In the genomic region with DNA sequence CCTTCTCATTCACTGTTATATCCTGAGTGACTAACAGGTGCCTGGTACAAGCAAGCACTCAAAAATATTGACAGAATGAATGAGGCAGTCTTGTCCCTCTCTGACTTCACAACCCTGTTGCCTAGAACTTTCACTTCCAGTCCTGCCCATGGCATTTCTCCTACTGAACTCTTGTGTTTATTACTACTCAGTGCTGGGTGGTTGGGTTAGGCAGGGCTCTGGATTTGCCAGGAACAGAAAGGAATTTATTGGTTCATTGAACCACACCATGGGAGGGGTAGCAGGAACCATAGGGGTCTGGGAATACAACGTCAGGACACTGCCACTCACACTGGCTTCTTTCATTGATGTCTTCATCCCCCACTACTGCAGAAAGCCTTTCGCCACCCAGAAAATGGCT, we compare ENCODE assay signal across 12 cellular contexts. TPM values are rescaled to one million over a fixed set of nuclear protein-coding genes. Genes with fewer than 3 reads are reported as not detected.
DNase-seq lines count a peak whose midpoint lies in the region; ATAC-seq and TF ChIP-seq lines count a peak whose summit lies in the region.
"Had no signal": no experiment of that assay in that cellular context is flagged by ENCODE, and none has a peak within 500 bp of the region (broad histone marks: within the 10 kb centered on the region; RNA-seq: fewer than 3 reads in every experiment).

No MANE protein-coding gene starts in this region.

- intact Hi-C loops in HCT116 (cut with micrococcal nuclease) (no loop called here), head of caudate nucleus (cut with DNase I) (no loop called here)

- H3K4me3 ChIP-seq in HCT116 (replicated peaks in 1 of 2; ENCODE audit: low read depth in 1 of 2, low read length in 2 of 2) (no peak overlapping the region), gastroesophageal sphincter (no peak overlapping the region)
- no peak overlapping the region for H3K4me3 ChIP-seq in effector memory CD4-positive, alpha-beta T cell (ENCODE audit: insufficient read depth, low read depth, low read length, poor library complexity, severe bottlenecking)
- H3K4me3 ChIP-seq: thoracic aorta had no signal

- no peaks in the 10 kb centered on the region for H3K79me2 ChIP-seq in HCT116 (ENCODE audit: insufficient read depth, low read length)
- H3K79me2 ChIP-seq: parathyroid adenoma had no signal

- CTCF ChIA-PET in HCT116 (lab: Charles Lee), result interaction anchor here (1.1 kb wide), 1 partner anchor 75 kb away, joined by 3 read pairs; a partner anchor contains a TSS

- H3K27ac ChIP-seq in HCT116 (ENCODE audit: low read depth, low read length) (no peak overlapping the region), gastroesophageal sphincter (peak overlapping the region in 3 of 4 donors; percentile 75 to 79 (median 76))
- no peak overlapping the region for H3K27ac ChIP-seq in effector memory CD4-positive, alpha-beta T cell (ENCODE audit: insufficient read depth, low read length, poor library complexity, severe bottlenecking)
- H3K27ac ChIP-seq: thoracic aorta had no signal

- BruUV-seq in HCT116 (replicated peaks; lab: Mats Ljungman, UMichigan), result no TSS peak

- H3K27me3 ChIP-seq in HCT116 (ENCODE audit: insufficient read depth, low read length) (no peaks in the 10 kb centered on the region), gastroesophageal sphincter (no peaks in the 10 kb centered on the region)
- H3K27me3 ChIP-seq in effector memory CD4-positive, alpha-beta T cell (replicated peaks; ENCODE audit: control insufficient read depth, insufficient read depth, low read length, poor library complexity, severe bottlenecking), result no peaks in the 10 kb centered on the region

- no peak overlapping the region for H3K27ac Mint-ChIP-seq in T-helper 17 cell

- POLR2A ChIA-PET in HCT116 (lab: Charles Lee), result no interaction called here

- ATAC-seq in HCT116, result no peak
- peak; percentile 7 for ATAC-seq in gastroesophageal sphincter
- ATAC-seq in T-helper 17 cell, result no peak

- H3K9me2 ChIP-seq in HCT116 (ENCODE audit: insufficient read depth), result no peaks in the 10 kb centered on the region

- TF ChIP-seq RAD21 in HCT116 (IDR thresholded peaks at IDR 0.05; ENCODE audit: low read depth), result no peak

- no peak for DNase-seq in HCT116 (ENCODE audit: low read depth, low spot score)
- peak; percentile 60 for DNase-seq in RPMI8226
- peak; percentile 84 for DNase-seq in renal cortical epithelial cell (ENCODE audit: low read depth)
- DNase-seq in T-helper 17 cell, result no peak
- no peak for DNase-seq in head of caudate nucleus
- DNase-seq in activated T-cell treated with anti-CD3 and anti-CD28 coated beads, Interleukin-2, amount 50 U/mL, for 48 hours, result no peak
- no peak for DNase-seq in effector memory CD4-positive, alpha-beta T cell
- DNase-seq: erythroblast, NCI-H69 had no signal

- H4K20me1 ChIP-seq in HCT116 (ENCODE audit: insufficient read depth), result no peaks in the 10 kb centered on the region

- RAD21 ChIA-PET in HCT116 (lab: Charles Lee; ENCODE audit: low non-redundant PET in 1 of 2, low total read pairs in 2 of 2, uncharacterized antibody in 2 of 2, unreplicated experiment in 2 of 2), result no interaction called here

- 70 to 100% methylated on average over 1 to 2 of the region's 2 CpGs for WGBS in gastroesophageal sphincter (ENCODE audit: low coverage in 1 of 2), 2 donors

- peaks cover 14% of the 10 kb centered on the region for H3K4me1 Mint-ChIP-seq in T-helper 17 cell

- H3K4me2 ChIP-seq in HCT116 (ENCODE audit: low read length), result peak overlapping the region; percentile 74; the same call in 1 of the 2 replicates

- no peaks in the 10 kb centered on the region for H3K36me3 Mint-ChIP-seq in T-helper 17 cell (ENCODE audit: low read depth)

- TF ChIP-seq POLR2A in HCT116 (IDR thresholded peaks at IDR 0.05; ENCODE audit: borderline replicate concordance, extremely low read depth, insufficient read depth, insufficient read length), result no peak
- no peak for TF ChIP-seq POLR2A in gastroesophageal sphincter (IDR thresholded peaks at IDR 0.05)

- peaks cover 28 to 60% of the 10 kb centered on the region in 2 experiments for H3K4me1 ChIP-seq in HCT116 (ENCODE audit: control insufficient read depth in 1 of 2, insufficient read depth in 2 of 2, low read length in 2 of 2)
- peaks cover 0 to 53% (median 12%) of the 10 kb centered on the region in 3 donors for H3K4me1 ChIP-seq in gastroesophageal sphincter
- peaks cover 6% of the 10 kb centered on the region for H3K4me1 ChIP-seq in effector memory CD4-positive, alpha-beta T cell (ENCODE audit: control insufficient read depth, insufficient read depth, low read length, poor library complexity, severe bottlenecking)

- peaks cover 8% of the 10 kb centered on the region for H3K27me3 Mint-ChIP-seq in T-helper 17 cell

- no peak overlapping the region for H3K4me3 Mint-ChIP-seq in T-helper 17 cell

- no peak for TF ChIP-seq EP300 in gastroesophageal sphincter (IDR thresholded peaks at IDR 0.05)

- H3K36me3 ChIP-seq in HCT116 (ENCODE audit: control insufficient read depth in 1 of 2, insufficient read depth in 2 of 2, low read length in 2 of 2), result no peaks in the 10 kb centered on the region
- no peaks in the 10 kb centered on the region for H3K36me3 ChIP-seq in gastroesophageal sphincter
- H3K36me3 ChIP-seq in effector memory CD4-positive, alpha-beta T cell (ENCODE audit: control insufficient read depth, insufficient read depth, low read length), result no peaks in the 10 kb centered on the region
- H3K36me3 ChIP-seq: thoracic aorta had no signal

- H2AFZ ChIP-seq in HCT116 (ENCODE audit: low read depth, low read length, poor library complexity, severe bottlenecking), result no peak overlapping the region
- H2AFZ ChIP-seq: parathyroid adenoma had no signal

- TF ChIP-seq CTCF in HCT116 (IDR thresholded peaks at IDR 0.05 in 2 of 3, conservative IDR thresholded peaks at IDR 0.05 in 1 of 3; ENCODE audit: borderline replicate concordance in 1 of 3, insufficient read depth in 1 of 3, low read depth in 2 of 3, low read length in 2 of 3), result no peak
- TF ChIP-seq CTCF in gastroesophageal sphincter (IDR thresholded peaks at IDR 0.05), result no peak

- 0 out of 2 replicates have a peak overlapping the region, but pooled peaks have one; percentile 42 for H3K9ac ChIP-seq in HCT116 (ENCODE audit: low read length)
- H3K9ac ChIP-seq: parathyroid adenoma had no signal

- no peaks in the 10 kb centered on the region for H3K9me3 ChIP-seq in HCT116 (ENCODE audit: control insufficient read depth in 1 of 2, insufficient read depth in 1 of 2, low read depth in 1 of 2, low read length in 2 of 2)
- no peaks in the 10 kb centered on the region for H3K9me3 ChIP-seq in gastroesophageal sphincter
- H3K9me3 ChIP-seq in T-helper 17 cell (ENCODE audit: control insufficient read depth, low read length, poor library complexity, severe bottlenecking), result no peaks in the 10 kb centered on the region
- H3K9me3 ChIP-seq in effector memory CD4-positive, alpha-beta T cell (ENCODE audit: control insufficient read depth, low read length), result no peaks in the 10 kb centered on the region
- H3K9me3 ChIP-seq: thoracic aorta had no signal

TF ChIP-seq in HCT116, 20 proteins besides CTCF, POLR2A, EP300 and RAD21 (continues in another document):
- TF ChIP-seq, protein P1, sequence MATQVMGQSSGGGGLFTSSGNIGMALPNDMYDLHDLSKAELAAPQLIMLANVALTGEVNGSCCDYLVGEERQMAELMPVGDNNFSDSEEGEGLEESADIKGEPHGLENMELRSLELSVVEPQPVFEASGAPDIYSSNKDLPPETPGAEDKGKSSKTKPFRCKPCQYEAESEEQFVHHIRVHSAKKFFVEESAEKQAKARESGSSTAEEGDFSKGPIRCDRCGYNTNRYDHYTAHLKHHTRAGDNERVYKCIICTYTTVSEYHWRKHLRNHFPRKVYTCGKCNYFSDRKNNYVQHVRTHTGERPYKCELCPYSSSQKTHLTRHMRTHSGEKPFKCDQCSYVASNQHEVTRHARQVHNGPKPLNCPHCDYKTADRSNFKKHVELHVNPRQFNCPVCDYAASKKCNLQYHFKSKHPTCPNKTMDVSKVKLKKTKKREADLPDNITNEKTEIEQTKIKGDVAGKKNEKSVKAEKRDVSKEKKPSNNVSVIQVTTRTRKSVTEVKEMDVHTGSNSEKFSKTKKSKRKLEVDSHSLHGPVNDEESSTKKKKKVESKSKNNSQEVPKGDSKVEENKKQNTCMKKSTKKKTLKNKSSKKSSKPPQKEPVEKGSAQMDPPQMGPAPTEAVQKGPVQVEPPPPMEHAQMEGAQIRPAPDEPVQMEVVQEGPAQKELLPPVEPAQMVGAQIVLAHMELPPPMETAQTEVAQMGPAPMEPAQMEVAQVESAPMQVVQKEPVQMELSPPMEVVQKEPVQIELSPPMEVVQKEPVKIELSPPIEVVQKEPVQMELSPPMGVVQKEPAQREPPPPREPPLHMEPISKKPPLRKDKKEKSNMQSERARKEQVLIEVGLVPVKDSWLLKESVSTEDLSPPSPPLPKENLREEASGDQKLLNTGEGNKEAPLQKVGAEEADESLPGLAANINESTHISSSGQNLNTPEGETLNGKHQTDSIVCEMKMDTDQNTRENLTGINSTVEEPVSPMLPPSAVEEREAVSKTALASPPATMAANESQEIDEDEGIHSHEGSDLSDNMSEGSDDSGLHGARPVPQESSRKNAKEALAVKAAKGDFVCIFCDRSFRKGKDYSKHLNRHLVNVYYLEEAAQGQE (IDR thresholded peaks at IDR 0.05; ENCODE audit: low read depth), result no peak
- TF ChIP-seq, protein P2, sequence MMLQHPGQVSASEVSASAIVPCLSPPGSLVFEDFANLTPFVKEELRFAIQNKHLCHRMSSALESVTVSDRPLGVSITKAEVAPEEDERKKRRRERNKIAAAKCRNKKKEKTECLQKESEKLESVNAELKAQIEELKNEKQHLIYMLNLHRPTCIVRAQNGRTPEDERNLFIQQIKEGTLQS (IDR thresholded peaks at IDR 0.05), result no peak
- TF ChIP-seq CEBPB (IDR thresholded peaks at IDR 0.05; ENCODE audit: low read depth) (no peak), YY1 (IDR thresholded peaks at IDR 0.05; ENCODE audit: extremely low read depth, insufficient replicate concordance, low read depth, low read length) (no peak), ZFX (IDR thresholded peaks at IDR 0.05) (no peak), ELF1 (IDR thresholded peaks at IDR 0.05; ENCODE audit: borderline replicate concordance, low read depth) (no peak), CBX3 (IDR thresholded peaks at IDR 0.05; ENCODE audit: low read depth) (no peak), TCF7L2 (IDR thresholded peaks at IDR 0.05; ENCODE audit: borderline replicate concordance, extremely low read depth, insufficient read depth, insufficient read length) (no peak), SIN3A (IDR thresholded peaks at IDR 0.05; ENCODE audit: low read depth) (no peak)

RNA-seq across cellular contexts. Expression of a gene that starts 41.9 kb away (rescaled TPM):
- total RNA-seq in HCT116 (2021; ENCODE audit: unreplicated experiment) (98.6 TPM), gastroesophageal sphincter (10 to 100 TPM; 18.7 to 44.9 (median 41.9) TPM), renal cortical epithelial cell (26.6 and 154 TPM in 2 replicates), T-helper 17 cell (10 to 100 TPM; 15.4 to 23.4 TPM)
- 180 and 260 TPM in 2 replicates for polyA plus RNA-seq in HCT116 (2012)

RNA-seq across cellular contexts. Expression of a gene that starts 56.9 kb away (rescaled TPM):
- 48.1 TPM for total RNA-seq in HCT116 (2021; ENCODE audit: unreplicated experiment)
- polyA plus RNA-seq in HCT116 (2012), result 77.3 and 78.9 TPM in 2 replicates
- 100 to 1,000 TPM in 3 of 4 donors, 10 to 100 TPM in 1; 45.2 to 289 (median 132) TPM for total RNA-seq in gastroesophageal sphincter
- total RNA-seq in renal cortical epithelial cell, result 160 and 174 TPM in 2 replicates
- total RNA-seq in T-helper 17 cell, result 10 to 100 TPM; 45.0 to 48.8 TPM

Comparison
In these comparisons a context has a peak if more than half of its experiments do, and no peak if none do; other contexts are left out.
1. DNase-seq: peak in RPMI8226 (single experiment) and renal cortical epithelial cell (single experiment); none in HCT116 (single experiment), T-helper 17 cell (0 of 3), head of caudate nucleus (0 of 42), activated T-cell treated with anti-CD3 and anti-CD28 coated beads, Interleukin-2, amount 50 U/mL, for 48 hours (0 of 2) and effector memory CD4-positive, alpha-beta T cell (0 of 3).
2. H3K27ac ChIP-seq: peak in gastroesophageal sphincter (3 of 4); none in HCT116 (single experiment) and effector memory CD4-positive, alpha-beta T cell (single experiment).